30 cellular contexts compared by ENCODE assay signal in genomic region chr20:24316731-24317130, GRCh38.
DNase-seq lines count a peak whose midpoint lies in the region; ATAC-seq, FAIRE-seq and TF ChIP-seq lines count a peak whose summit lies in the region.
"Had no signal": no experiment of that assay in that cellular context is flagged by ENCODE, and none has a peak within 500 bp of the region (broad histone marks: within the 10 kb centered on the region; RNA-seq: fewer than 3 reads in every experiment).

No MANE protein-coding gene starts in this region.

- peak; percentile 48 for DNase-seq in A172 (ENCODE audit: low spot score)
- no peak for DNase-seq in CD4-positive, alpha-beta T cell
- peak; percentile 37 to 91 for DNase-seq in PC-9
- DNase-seq in epithelial cell of prostate (ENCODE audit: low read depth, low spot score) = peak; percentile 37
- DNase-seq in urothelium cell line (ENCODE audit: low spot score) = no peak
- DNase-seq: Calu3; DMS153; DND-41; HFFc6; IMR-90; KG1; NCI-H1092 treated with DMSO at 0.1 percent for 48 hours; NCI-H1436; NCI-H187; NCI-H2081 treated with DMSO at 0.1 percent for 48 hours; NCI-H2171 treated with DMSO at 0.1 percent for 48 hours; NCI-H345; NCI-H510A treated with DMSO at 0.1 percent for 48 hours; NCI-H748 treated with DMSO at 0.1 percent for 48 hours; NK-92 treated with Interleukin-12 subunit alpha and Interleukin-12 subunit beta, amount 100 ng/mL, for 24 hours; SHP77 treated with DMSO at 0.1 percent for 48 hours; T-helper 1 cell had no signal

- H3K4me3 Mint-ChIP-seq in CD4-positive, alpha-beta T cell = peak overlapping the region; percentile 18
- H3K4me3 Mint-ChIP-seq: CD14-positive monocyte, GM23338, HFFc6 had no signal

- H2AFZ ChIP-seq in PC-9 = no peak overlapping the region
- H2AFZ ChIP-seq: GM23338 had no signal

- TF ChIP-seq CTCF in CD4-positive, alpha-beta T cell (IDR thresholded peaks at IDR 0.05) = no peak
- no peak for TF ChIP-seq CTCF in PC-9 (conservative IDR thresholded peaks at IDR 0.05)

- H3K36me3 ChIP-seq in PC-9 (ENCODE audit: low read depth) = no peaks in the 10 kb centered on the region
- H3K36me3 ChIP-seq: HAP-1 had no signal

- no peaks in the 10 kb centered on the region for H4K20me1 ChIP-seq in PC-9 (ENCODE audit: insufficient read depth)

- no peaks in the 10 kb centered on the region for H3K27me3 Mint-ChIP-seq in CD4-positive, alpha-beta T cell

- H3K27me3 ChIP-seq in CD4-positive, alpha-beta T cell (ENCODE audit: control insufficient read depth, insufficient read depth, low read length) = no peaks in the 10 kb centered on the region
- no peaks in the 10 kb centered on the region for H3K27me3 ChIP-seq in PC-9 (ENCODE audit: insufficient read depth, low read depth)

- no peaks in the 10 kb centered on the region for H3K79me2 ChIP-seq in PC-9 (ENCODE audit: low read depth)

- intact Hi-C loops in CD4-positive, alpha-beta T cell (cut with DNase I, micrococcal nuclease) = no loop called here
- intact Hi-C loops in PC-9 (cut with micrococcal nuclease; ENCODE audit: unreplicated experiment) = loop anchor here (10.0 kb wide), 1 partner anchor 468 kb away; no protein-coding TSS in a partner anchor

- H3K4me2 ChIP-seq in PC-9 = peak overlapping the region; percentile 41
- H3K4me2 ChIP-seq: A549, GM23338 had no signal

- H3K36me3 Mint-ChIP-seq in CD4-positive, alpha-beta T cell (ENCODE audit: low read depth) = no peaks in the 10 kb centered on the region
- H3K36me3 Mint-ChIP-seq: CD14-positive monocyte had no signal

- no peak for ATAC-seq in CD4-positive, alpha-beta T cell (ENCODE audit: poor library complexity)
- ATAC-seq in GM19328 (IDR thresholded peaks at IDR 0.05; ENCODE audit: unreplicated experiment) (no peak), GM21526 (IDR thresholded peaks at IDR 0.05; ENCODE audit: low FRiP score, unreplicated experiment) (no peak)
- ATAC-seq: A549, GM23338, Panc1 had no signal

- FAIRE-seq in urothelium cell line (lab: Jason Lieb, UNC) = no peak
- FAIRE-seq: A549 had no signal

- H3F3A ChIP-seq in PC-9 (ENCODE audit: insufficient read depth, low read depth) = peaks cover 13% of the 10 kb centered on the region

- no peaks in the 10 kb centered on the region for H3K9me2 ChIP-seq in PC-9 (ENCODE audit: insufficient read depth)

- POLR2A ChIA-PET in CD4-positive, alpha-beta T cell (lab: Charles Lee) = no interaction called here
- POLR2A ChIA-PET in PC-9 (lab: Charles Lee; ENCODE audit: unreplicated experiment) = no interaction called here

- no peaks in the 10 kb centered on the region for H3K9me3 ChIP-seq in CD4-positive, alpha-beta T cell (ENCODE audit: control insufficient read depth, low read length)
- no peaks in the 10 kb centered on the region for H3K9me3 ChIP-seq in PC-9 (ENCODE audit: insufficient read depth, low read depth)
- H3K9me3 ChIP-seq: A549, HAP-1 had no signal

- peaks cover 33% of the 10 kb centered on the region for H3K4me1 Mint-ChIP-seq in CD4-positive, alpha-beta T cell (ENCODE audit: low read depth)
- H3K4me1 Mint-ChIP-seq: GM23338 had no signal

- H3K9me3 Mint-ChIP-seq in CD4-positive, alpha-beta T cell = no peaks in the 10 kb centered on the region
- H3K9me3 Mint-ChIP-seq: GM23338, HFFc6 had no signal

- no peak overlapping the region for H3K27ac Mint-ChIP-seq in CD4-positive, alpha-beta T cell
- H3K27ac Mint-ChIP-seq: CD14-positive monocyte, GM23338, HFFc6 had no signal

- CTCF ChIA-PET in CD4-positive, alpha-beta T cell (lab: Charles Lee) = no interaction called here
- CTCF ChIA-PET in PC-9 (lab: Charles Lee) = no interaction called here

- no peak overlapping the region for H3K4me3 ChIP-seq in PC-9
- H3K4me3 ChIP-seq: A549, GM23338, HAP-1 had no signal

- peaks cover 20% of the 10 kb centered on the region for H3K4me1 ChIP-seq in PC-9 (replicated peaks; ENCODE audit: insufficient read depth)
- H3K4me1 ChIP-seq: A549, HAP-1 had no signal

- H3K27ac ChIP-seq in CD4-positive, alpha-beta T cell (ENCODE audit: low read depth, low read length) = no peak overlapping the region
- no peak overlapping the region for H3K27ac ChIP-seq in PC-9
- no peak overlapping the region for H3K27ac ChIP-seq in epithelial cell of prostate
- H3K27ac ChIP-seq: A549, RWPE1 had no signal

- no TSS peak for BruUV-seq in PC-9 (replicated peaks; lab: Mats Ljungman, UMichigan)

Comparison
In these comparisons a context has a peak if more than half of its experiments do, and no peak if none do; other contexts are left out.
1. DNase-seq: peak in A172 (single experiment), PC-9 (2 of 2) and epithelial cell of prostate (single experiment); none in CD4-positive, alpha-beta T cell (0 of 10) and urothelium cell line (single experiment).